Comparison of ENCODE assay signal across 1 cellular context in the genomic region with DNA sequence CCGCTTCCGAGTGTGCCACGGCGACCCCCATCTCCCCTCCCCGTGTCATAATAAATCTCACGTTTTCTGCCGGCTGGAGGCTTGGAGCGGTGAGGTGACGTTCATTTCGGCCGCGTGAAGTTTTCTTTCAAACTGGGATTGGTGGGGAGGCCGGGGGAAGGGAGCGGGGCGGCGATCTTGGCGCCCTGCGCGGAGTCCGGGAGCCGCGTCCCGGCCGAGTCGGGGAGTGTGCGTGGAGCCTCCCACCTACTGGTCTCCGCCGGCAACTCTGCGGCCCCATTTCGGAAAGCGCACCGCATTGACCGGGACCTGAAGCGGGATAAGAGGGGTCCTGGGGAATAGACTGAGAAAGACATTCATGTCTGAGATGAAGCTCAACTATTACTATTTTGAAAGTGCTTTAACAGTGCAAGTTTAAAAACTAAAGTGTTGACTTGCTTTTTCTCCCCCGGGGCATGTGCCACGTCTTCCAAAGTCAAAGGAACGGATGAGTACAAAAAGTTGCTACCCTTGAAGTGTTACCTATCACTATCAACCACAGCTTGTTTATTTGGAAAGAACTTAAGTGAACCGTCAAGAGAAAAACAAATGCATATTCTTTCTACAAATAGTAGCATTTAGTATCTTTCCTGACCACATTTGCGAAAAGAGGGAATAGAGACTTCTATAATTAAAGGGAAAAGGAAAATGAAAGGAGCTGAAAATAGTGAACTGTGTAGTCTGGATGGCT.
TF ChIP-seq lines count a peak whose summit lies in the region.

No MANE protein-coding gene starts in this region.

TF ChIP-seq in HCT116, 20 proteins besides CTCF, POLR2A, EP300 and RAD21 (continued from another document):
- TF ChIP-seq, protein P1, sequence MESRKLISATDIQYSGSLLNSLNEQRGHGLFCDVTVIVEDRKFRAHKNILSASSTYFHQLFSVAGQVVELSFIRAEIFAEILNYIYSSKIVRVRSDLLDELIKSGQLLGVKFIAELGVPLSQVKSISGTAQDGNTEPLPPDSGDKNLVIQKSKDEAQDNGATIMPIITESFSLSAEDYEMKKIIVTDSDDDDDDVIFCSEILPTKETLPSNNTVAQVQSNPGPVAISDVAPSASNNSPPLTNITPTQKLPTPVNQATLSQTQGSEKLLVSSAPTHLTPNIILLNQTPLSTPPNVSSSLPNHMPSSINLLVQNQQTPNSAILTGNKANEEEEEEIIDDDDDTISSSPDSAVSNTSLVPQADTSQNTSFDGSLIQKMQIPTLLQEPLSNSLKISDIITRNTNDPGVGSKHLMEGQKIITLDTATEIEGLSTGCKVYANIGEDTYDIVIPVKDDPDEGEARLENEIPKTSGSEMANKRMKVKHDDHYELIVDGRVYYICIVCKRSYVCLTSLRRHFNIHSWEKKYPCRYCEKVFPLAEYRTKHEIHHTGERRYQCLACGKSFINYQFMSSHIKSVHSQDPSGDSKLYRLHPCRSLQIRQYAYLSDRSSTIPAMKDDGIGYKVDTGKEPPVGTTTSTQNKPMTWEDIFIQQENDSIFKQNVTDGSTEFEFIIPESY (IDR thresholded peaks at IDR 0.05; ENCODE audit: extremely low read depth, insufficient replicate concordance, low read length) = no peak
